Comparison of ENCODE assay signal across 3 cellular contexts in the genomic region with DNA sequence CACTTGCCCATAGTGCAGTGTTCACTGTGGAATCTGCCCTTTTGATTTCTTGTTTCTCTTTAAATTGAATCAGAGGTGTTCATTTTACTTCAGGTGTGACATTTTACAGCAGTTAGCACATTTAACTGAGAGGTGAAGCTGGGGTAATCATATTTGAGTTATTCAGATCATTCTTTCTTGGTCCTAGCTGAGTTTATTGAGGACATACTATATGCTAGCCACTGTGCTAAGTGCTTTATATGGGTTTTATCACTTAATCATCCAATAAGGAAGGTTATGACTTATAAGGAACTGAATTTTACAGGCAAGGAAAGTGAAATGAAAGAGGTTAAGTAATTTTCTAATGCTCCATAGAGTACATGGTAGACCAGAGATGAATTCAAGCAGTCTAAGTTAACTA.
"Had no signal": no experiment of that assay in that cellular context is flagged by ENCODE, and none has a peak within 500 bp of the region (broad histone marks: within the 10 kb centered on the region; RNA-seq: fewer than 3 reads in every experiment).

No MANE protein-coding gene starts in this region.

- DNase-seq: GDM1, GF-D8 had no signal

- H3K4me3 ChIP-seq: GM12878 had no signal

- ATAC-seq: GM12878 had no signal
